ENCODE assay signal across 11 cellular contexts in the genomic region with DNA sequence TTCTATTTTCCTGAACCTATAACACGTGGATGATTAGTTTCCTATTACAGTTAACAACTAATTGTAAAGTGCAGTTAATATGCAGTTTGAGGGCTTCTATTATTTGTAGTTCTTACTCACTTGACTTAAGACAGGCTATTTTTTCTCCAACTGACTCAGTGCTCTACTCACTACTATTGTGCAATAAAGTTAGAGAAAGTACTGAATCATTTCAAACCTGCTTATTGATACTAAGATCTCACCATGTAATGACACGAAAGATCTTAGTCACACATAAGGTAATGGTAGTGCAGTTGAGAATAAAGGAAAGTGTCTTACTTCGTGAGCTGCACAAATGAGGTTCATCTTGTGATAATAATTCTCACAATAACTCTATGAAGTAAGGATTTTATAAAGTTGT. TPM values are rescaled to one million over a fixed set of nuclear protein-coding genes. Genes with fewer than 3 reads are reported as not detected.
DNase-seq lines count a peak whose midpoint lies in the region; ATAC-seq and TF ChIP-seq lines count a peak whose summit lies in the region.
"Had no signal": no experiment of that assay in that cellular context is flagged by ENCODE, and none has a peak within 500 bp of the region (broad histone marks: within the 10 kb centered on the region; RNA-seq: fewer than 3 reads in every experiment).

No MANE protein-coding gene starts in this region.

- H3K27ac Mint-ChIP-seq in HFFc6 = no peak overlapping the region
- H3K27ac Mint-ChIP-seq: type B pancreatic cell had no signal

- 74 to 83% methylated on average over 3 of the region's 3 CpGs for WGBS in gastroesophageal sphincter (ENCODE audit: low coverage in 1 of 2), 2 donors

- ATAC-seq in gastroesophageal sphincter (no peak), HG03520 (IDR thresholded peaks at IDR 0.05; ENCODE audit: unreplicated experiment) (no peak), GM18870 (IDR thresholded peaks at IDR 0.05; ENCODE audit: unreplicated experiment) (no peak)

- TF ChIP-seq EP300 in gastroesophageal sphincter (IDR thresholded peaks at IDR 0.05) = no peak

- H3K9me3 Mint-ChIP-seq in HFFc6 = peaks cover 14% of the 10 kb centered on the region

- 0 out of 2 replicates have a peak, but pooled peaks cover 5% of the 10 kb centered on the region for H3K36me3 Mint-ChIP-seq in HFFc6 (ENCODE audit: low read depth)
- H3K36me3 Mint-ChIP-seq: type B pancreatic cell had no signal

- H3K27me3 ChIP-seq in BJ (ENCODE audit: control insufficient read depth, insufficient read depth, low read length) (no peaks in the 10 kb centered on the region), gastroesophageal sphincter (no peaks in the 10 kb centered on the region), A673 (replicated peaks; ENCODE audit: insufficient read depth, low read depth, low read length, poor library complexity) (no peaks in the 10 kb centered on the region)

- no peak overlapping the region for H3K4me3 Mint-ChIP-seq in HFFc6
- H3K4me3 Mint-ChIP-seq: type B pancreatic cell had no signal

- no peaks in the 10 kb centered on the region for H3K4me1 ChIP-seq in gastroesophageal sphincter
- no peaks in the 10 kb centered on the region for H3K4me1 ChIP-seq in A673 (ENCODE audit: insufficient read depth, low read length, poor library complexity, severe bottlenecking)

- H3K9me3 ChIP-seq in gastroesophageal sphincter = no peaks in the 10 kb centered on the region
- no peaks in the 10 kb centered on the region for H3K9me3 ChIP-seq in A673 (ENCODE audit: low read depth, low read length, poor library complexity, severe bottlenecking)

- no peak for TF ChIP-seq POLR2A in gastroesophageal sphincter (IDR thresholded peaks at IDR 0.05)

- peaks cover 16% of the 10 kb centered on the region; the same call in 1 of the 2 replicates for H3K4me1 Mint-ChIP-seq in HFFc6 (ENCODE audit: low read depth)

- no TSS peak for BruUV-seq in A673 (replicated peaks; lab: Mats Ljungman, UMichigan)

- H3K4me3 ChIP-seq in BJ (ENCODE audit: low read depth, low read length) = no peak overlapping the region
- no peak overlapping the region for H3K4me3 ChIP-seq in gastroesophageal sphincter
- H3K4me3 ChIP-seq in A673 (ENCODE audit: low read depth, low read length, poor library complexity, severe bottlenecking) = no peak overlapping the region

- TF ChIP-seq CTCF in BJ (IDR thresholded peaks at IDR 0.05; ENCODE audit: insufficient read depth, low read depth, low read length) (no peak), HFFc6 (IDR thresholded peaks at IDR 0.05) (no peak), RWPE1 (conservative IDR thresholded peaks at IDR 0.05; ENCODE audit: low read depth) (no peak), gastroesophageal sphincter (IDR thresholded peaks at IDR 0.05) (no peak), A673 (conservative IDR thresholded peaks at IDR 0.05; ENCODE audit: low read depth, low read length) (no peak)

- H3K27me3 Mint-ChIP-seq in HFFc6 (ENCODE audit: insufficient read depth) = peaks cover 10% of the 10 kb centered on the region
- H3K27me3 Mint-ChIP-seq: type B pancreatic cell had no signal

- no peaks in the 10 kb centered on the region for H3K36me3 ChIP-seq in BJ (ENCODE audit: control insufficient read depth, insufficient read depth, low read length)
- H3K36me3 ChIP-seq in gastroesophageal sphincter = no peaks in the 10 kb centered on the region
- no peaks in the 10 kb centered on the region for H3K36me3 ChIP-seq in A673 (ENCODE audit: insufficient read depth, low read length, poor library complexity, severe bottlenecking)

- no peak overlapping the region for H3K27ac ChIP-seq in RWPE1
- no peak overlapping the region for H3K27ac ChIP-seq in gastroesophageal sphincter
- H3K27ac ChIP-seq in A673 (ENCODE audit: low read depth, low read length, poor library complexity, severe bottlenecking) = no peak overlapping the region
- H3K27ac ChIP-seq: HL-60, VCaP had no signal

- intact Hi-C loops in A673 (cut with micrococcal nuclease; ENCODE audit: unreplicated experiment) = no loop called here

- CTCF ChIA-PET in BJ (lab: Yijun Ruan, JAX) = interaction anchor here (1.5 kb wide), 1 partner anchor 11 kb away, joined by 3 read pairs; no protein-coding TSS in a partner anchor
- CTCF ChIA-PET in RWPE1 (lab: Yijun Ruan, JAX) = no interaction called here
- CTCF ChIA-PET in A673 (lab: Charles Lee) = no interaction called here

- POLR2A ChIA-PET in BJ (lab: Charles Lee) = no interaction called here
- POLR2A ChIA-PET in RWPE1 (lab: Yijun Ruan, JAX; ENCODE audit: low non-redundant PET) = no interaction called here
- POLR2A ChIA-PET in A673 (lab: Charles Lee; ENCODE audit: low non-redundant PET) = no interaction called here

- DNase-seq in BJ (ENCODE audit: low read depth) (peak; percentile 49), HFFc6 (peak; percentile 67), RWPE1 (ENCODE audit: low spot score) (peak; percentile 86), iris pigment epithelial cell (ENCODE audit: low read depth) (peak; percentile 91), A673 (ENCODE audit: low spot score) (no peak)

RNA-seq across cellular contexts. Expression of gene ITM2B, which starts 22.8 kb away (rescaled TPM):
- 173 and 299 TPM in 2 replicates for polyA plus RNA-seq in BJ (2011; rRNA removed)
- polyA minus RNA-seq in BJ (2011; rRNA and poly(A)+ RNA removed) = 25.8 and 53.1 TPM in 2 replicates
- 100 to 1,000 TPM; 161 to 258 (median 191) TPM for total RNA-seq in HFFc6 (2021; fragmentation: NEBNext Ultra II Directional; extraction: Animal tissue kit (Norgen Biotek cat#: 25700))
- total RNA-seq in gastroesophageal sphincter (100 to 1,000 TPM; 263 to 380 (median 300) TPM), A673 (2021) (168 and 190 TPM in 2 replicates)
